26 cellular contexts compared by ENCODE assay signal in the genomic region with DNA sequence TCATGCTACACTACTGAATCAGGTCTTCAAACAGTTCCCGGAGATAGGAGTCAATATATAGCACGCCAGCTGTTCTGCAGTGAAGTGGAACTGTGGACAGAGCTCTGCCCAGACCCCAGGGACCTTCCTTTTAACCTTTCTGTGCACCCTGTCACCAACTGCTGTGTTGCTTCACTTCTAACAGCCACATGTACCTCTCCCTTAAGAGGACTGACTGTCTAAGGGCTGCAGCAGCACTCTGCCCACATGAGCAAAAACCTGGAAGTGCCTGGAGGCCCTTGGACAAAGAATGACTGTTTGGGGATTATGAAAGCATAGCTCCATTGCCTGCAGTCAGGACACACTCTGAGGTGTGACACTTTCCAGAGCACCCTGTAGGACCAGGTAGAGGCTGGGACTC.
DNase-seq lines count a peak whose midpoint lies in the region; ATAC-seq and TF ChIP-seq lines count a peak whose summit lies in the region.
"Had no signal": no experiment of that assay in that cellular context is flagged by ENCODE, and none has a peak within 500 bp of the region (broad histone marks: within the 10 kb centered on the region; RNA-seq: fewer than 3 reads in every experiment).

No MANE protein-coding gene starts in this region.

- no peak overlapping the region for H3K27ac Mint-ChIP-seq in stimulated activated memory B cell treated with anti-CD40 and anti-IgM and Interleukin-4, amounts not matched to agents 10 μg/mL and 1 μg/mL and 100 μg/mL, for 72 hours
- H3K27ac Mint-ChIP-seq: brain, neural progenitor cell, WTC11 had no signal

- H3K27me3 Mint-ChIP-seq in stimulated activated memory B cell treated with anti-CD40 and anti-IgM and Interleukin-4, amounts not matched to agents 10 μg/mL and 1 μg/mL and 100 μg/mL, for 72 hours: peaks cover 39% of the 10 kb centered on the region

- no peak overlapping the region for H3K4me3 Mint-ChIP-seq in stimulated activated memory B cell treated with anti-CD40 and anti-IgM and Interleukin-4, amounts not matched to agents 10 μg/mL and 1 μg/mL and 100 μg/mL, for 72 hours
- H3K4me3 Mint-ChIP-seq: brain, neural progenitor cell, WTC11 had no signal

- H3K36me3 ChIP-seq in cardiac muscle cell (no peaks in the 10 kb centered on the region), right atrium auricular region (no peaks in the 10 kb centered on the region), esophagus squamous epithelium (no peaks in the 10 kb centered on the region)
- H3K36me3 ChIP-seq: neural progenitor cell, transverse colon had no signal

- no peaks in the 10 kb centered on the region for H3K27me3 ChIP-seq in cardiac muscle cell
- no peaks in the 10 kb centered on the region for H3K27me3 ChIP-seq in right atrium auricular region
- H3K27me3 ChIP-seq in esophagus squamous epithelium: no peaks in the 10 kb centered on the region
- H3K27me3 ChIP-seq: neural progenitor cell, transverse colon had no signal

- DNase-seq in cardiac muscle cell (ENCODE audit: low read depth in 1 of 2, low spot score in 1 of 2): peak in 1 of 2 donors; percentile 72
- DNase-seq in right atrium auricular region (ENCODE audit: low spot score): no peak
- DNase-seq in NCI-H69 (lab: John Stamatoyannopoulos, UW): peak; percentile 15
- DNase-seq in epithelial cell of esophagus (ENCODE audit: low read depth): peak; percentile 46
- DNase-seq in esophagus squamous epithelium (lab: John Stamatoyannopoulos, UW): no peak
- DNase-seq: activated naive CD4-positive, alpha-beta T cell treated with Interleukin-2 at 50 U/mL for 16 hours; DMS53; HCEC 1CT; head of caudate nucleus; kidney glomerular epithelial cell; NCI-H1092 treated with DMSO at 0.1 percent for 48 hours; NCI-H2029; stimulated activated CD4-positive, alpha-beta T cell treated with anti-CD3 and anti-CD28 coated beads, Interleukin-2, amount 100 ng/mL, for 48 hours; SW 1271; T1000; transverse colon had no signal

- intact Hi-C loops in esophagus squamous epithelium (cut with DNase I): no loop called here

- H3K4me1 Mint-ChIP-seq in stimulated activated memory B cell treated with anti-CD40 and anti-IgM and Interleukin-4, amounts not matched to agents 10 μg/mL and 1 μg/mL and 100 μg/mL, for 72 hours: peaks cover 6% of the 10 kb centered on the region

- peak; percentile 36 for ATAC-seq in stimulated activated memory B cell treated with anti-CD40 and anti-IgM and Interleukin-4, amounts not matched to agents 10 μg/mL and 1 μg/mL and 100 μg/mL, for 72 hours
- ATAC-seq in HG03095 (IDR thresholded peaks at IDR 0.05; ENCODE audit: unreplicated experiment) (no peak), GM18858 (IDR thresholded peaks at IDR 0.05; ENCODE audit: unreplicated experiment) (no peak)
- ATAC-seq: WTC11 had no signal

- H3K9me3 ChIP-seq in cardiac muscle cell (ENCODE audit: low read depth) (no peaks in the 10 kb centered on the region), right atrium auricular region (no peaks in the 10 kb centered on the region), esophagus squamous epithelium (no peaks in the 10 kb centered on the region)
- H3K9me3 ChIP-seq: transverse colon had no signal

- peak overlapping the region; percentile 60 for H3K27ac ChIP-seq in cardiac muscle cell
- no peak overlapping the region for H3K27ac ChIP-seq in right atrium auricular region
- H3K27ac ChIP-seq in esophagus squamous epithelium: no peak overlapping the region
- H3K27ac ChIP-seq: epithelial cell of prostate, neural progenitor cell, parathyroid adenoma, RWPE1, transverse colon had no signal

- H3K9me3 Mint-ChIP-seq in stimulated activated memory B cell treated with anti-CD40 and anti-IgM and Interleukin-4, amounts not matched to agents 10 μg/mL and 1 μg/mL and 100 μg/mL, for 72 hours: no peaks in the 10 kb centered on the region
- H3K9me3 Mint-ChIP-seq: brain, neural progenitor cell, WTC11 had no signal

- 82% methylated on average over 2 of the region's 2 CpGs; no CpG with 5 or more reads in 1 of the 2 donors for WGBS in esophagus squamous epithelium, 2 donors

- H3K4me1 ChIP-seq in cardiac muscle cell (ENCODE audit: low read depth) (peaks cover 13% of the 10 kb centered on the region), right atrium auricular region (no peaks in the 10 kb centered on the region), esophagus squamous epithelium (no peaks in the 10 kb centered on the region)
- H3K4me1 ChIP-seq: parathyroid adenoma, transverse colon had no signal

- H3K4me3 ChIP-seq in cardiac muscle cell (no peak overlapping the region), right atrium auricular region (no peak overlapping the region), epithelial cell of esophagus (ENCODE audit: low read length) (no peak overlapping the region), esophagus squamous epithelium (no peak overlapping the region)
- H3K4me3 ChIP-seq: lung, neural progenitor cell, transverse colon had no signal

- TF ChIP-seq POLR2A in esophagus squamous epithelium (IDR thresholded peaks at IDR 0.05): no peak

- no peak for TF ChIP-seq CTCF in cardiac muscle cell (IDR thresholded peaks at IDR 0.05; ENCODE audit: low read depth, low read length)
- no peak for TF ChIP-seq CTCF in right atrium auricular region (IDR thresholded peaks at IDR 0.05)
- TF ChIP-seq CTCF in epithelial cell of esophagus (IDR thresholded peaks at IDR 0.05; ENCODE audit: insufficient read depth, low read depth, low read length, missing control alignments): no peak
- TF ChIP-seq CTCF in esophagus squamous epithelium (IDR thresholded peaks at IDR 0.05): no peak

- no peaks in the 10 kb centered on the region for H3K36me3 Mint-ChIP-seq in stimulated activated memory B cell treated with anti-CD40 and anti-IgM and Interleukin-4, amounts not matched to agents 10 μg/mL and 1 μg/mL and 100 μg/mL, for 72 hours
- H3K36me3 Mint-ChIP-seq: brain, neural progenitor cell, WTC11 had no signal

Comparison
In these comparisons a context has a peak if more than half of its experiments do, and no peak if none do; other contexts are left out.
1. DNase-seq: peak in NCI-H69 (single experiment) and epithelial cell of esophagus (single experiment); none in right atrium auricular region (single experiment) and esophagus squamous epithelium (single experiment).